ENCODE assay signal across 1 cellular context in the genomic region with DNA sequence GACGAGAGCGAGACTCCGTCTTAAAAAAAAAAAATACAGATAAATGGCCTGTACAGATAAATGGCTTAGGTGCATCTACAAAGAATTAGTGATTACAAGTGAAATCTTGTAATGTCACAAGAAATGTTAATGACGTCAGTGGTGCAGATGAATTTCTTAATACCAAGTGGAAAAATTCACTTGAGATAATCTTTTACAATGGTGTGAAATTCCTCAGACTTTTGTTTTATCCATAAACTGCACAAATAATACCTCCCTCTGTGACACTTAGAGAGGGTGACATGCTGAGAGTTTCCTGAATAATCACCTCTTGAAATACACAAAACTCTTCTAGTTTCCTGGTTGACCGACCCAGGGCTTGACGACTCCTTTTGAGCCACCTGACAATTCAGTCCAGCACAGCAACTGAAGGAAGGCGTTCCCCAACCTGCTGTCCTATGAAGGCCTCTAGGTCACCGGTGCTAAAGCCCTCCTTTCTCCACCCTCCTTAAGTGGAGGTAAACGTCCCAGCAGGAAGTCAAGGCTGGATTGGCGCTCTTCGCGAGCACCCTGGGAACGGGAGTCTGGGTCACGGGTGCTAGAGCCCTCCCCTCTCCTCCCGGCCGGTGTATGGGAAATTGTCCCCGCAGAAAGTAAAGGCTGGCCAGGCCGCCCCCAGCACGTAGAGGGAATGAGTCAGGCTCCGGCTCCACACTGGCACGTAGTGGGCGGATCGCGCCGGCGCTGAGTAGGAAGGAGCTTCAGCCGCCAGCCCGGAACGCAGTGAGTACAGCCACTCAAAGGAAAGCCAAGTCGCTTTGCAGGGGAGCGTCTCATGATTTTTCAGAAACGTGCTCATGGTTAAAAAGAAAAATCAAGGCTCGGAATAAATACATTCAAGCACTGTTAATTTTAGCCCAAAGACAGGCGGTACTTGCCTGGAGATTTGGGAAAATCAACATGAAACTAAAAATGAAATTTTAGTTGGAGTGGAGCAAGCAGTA.
TF ChIP-seq lines count a peak whose summit lies in the region.

TSS of gene TMEM144 (plus strand) at position 662 of the 983 bp plus-strand sequence. CDS start 2,182 bp downstream, outside the sequence.

TF ChIP-seq in HepG2, 621 proteins besides CTCF, POLR2A, EP300 and RAD21 (continued from another document and continues in another):
- TF ChIP-seq, protein P1, sequence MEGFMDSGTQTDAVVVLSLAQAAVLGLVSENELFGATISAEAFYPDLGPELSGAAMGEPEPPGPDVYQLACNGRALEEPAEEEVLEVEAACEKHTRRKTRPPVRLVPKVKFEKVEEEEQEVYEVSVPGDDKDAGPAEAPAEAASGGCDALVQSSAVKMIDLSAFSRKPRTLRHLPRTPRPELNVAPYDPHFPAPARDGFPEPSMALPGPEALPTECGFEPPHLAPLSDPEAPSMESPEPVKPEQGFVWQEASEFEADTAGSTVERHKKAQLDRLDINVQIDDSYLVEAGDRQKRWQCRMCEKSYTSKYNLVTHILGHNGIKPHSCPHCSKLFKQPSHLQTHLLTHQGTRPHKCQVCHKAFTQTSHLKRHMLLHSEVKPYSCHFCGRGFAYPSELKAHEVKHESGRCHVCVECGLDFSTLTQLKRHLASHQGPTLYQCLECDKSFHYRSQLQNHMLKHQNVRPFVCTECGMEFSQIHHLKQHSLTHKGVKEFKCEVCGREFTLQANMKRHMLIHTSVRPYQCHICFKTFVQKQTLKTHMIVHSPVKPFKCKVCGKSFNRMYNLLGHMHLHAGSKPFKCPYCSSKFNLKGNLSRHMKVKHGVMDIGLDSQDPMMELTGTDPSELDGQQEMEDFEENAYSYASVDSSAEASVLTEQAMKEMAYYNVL (CRISPR knock-in tag; IDR thresholded peaks at IDR 0.05; ENCODE audit: borderline replicate concordance) = 0 out of 2 replicates have a peak, but pooled peaks have one; percentile 56
- TF ChIP-seq TAF15 (IDR thresholded peaks at IDR 0.05; ENCODE audit: low read depth, low read length, poor library complexity, severe bottlenecking) (no peak), ZNF713 (CRISPR knock-in tag; IDR thresholded peaks at IDR 0.05) (no peak), ZNF383 (CRISPR knock-in tag; IDR thresholded peaks at IDR 0.05; ENCODE audit: borderline replicate concordance) (no peak), FLYWCH1 (CRISPR knock-in tag; IDR thresholded peaks at IDR 0.05) (no peak), USF2 (IDR thresholded peaks at IDR 0.05; ENCODE audit: low read depth, low read length) (no peak), USF2 (CRISPR knock-in tag; IDR thresholded peaks at IDR 0.05; ENCODE audit: borderline replicate concordance) (no peak), SKI (IDR thresholded peaks at IDR 0.05; ENCODE audit: partially characterized antibody) (no peak), ZBTB38 (CRISPR knock-in tag; IDR thresholded peaks at IDR 0.05) (0 out of 2 replicates have a peak, but pooled peaks have one; percentile 34), ZNF333 (CRISPR knock-in tag; IDR thresholded peaks at IDR 0.05; ENCODE audit: borderline replicate concordance) (peak; percentile 63; the same call in 1 of the 2 replicates), CHD2 (IDR thresholded peaks at IDR 0.05; ENCODE audit: low read depth, low read length) (no peak), ZNF597 (CRISPR knock-in tag; IDR thresholded peaks at IDR 0.05) (no peak), ZNF138 (CRISPR knock-in tag; IDR thresholded peaks at IDR 0.05; ENCODE audit: low read depth) (no peak), ATF5 (CRISPR knock-in tag; IDR thresholded peaks at IDR 0.05; ENCODE audit: low read depth) (no peak), ZNF564 (CRISPR knock-in tag; IDR thresholded peaks at IDR 0.05) (no peak), ZNF75D (CRISPR knock-in tag; IDR thresholded peaks at IDR 0.05; ENCODE audit: borderline replicate concordance) (no peak), LCORL (IDR thresholded peaks at IDR 0.05) (no peak), LCORL (CRISPR knock-in tag; IDR thresholded peaks at IDR 0.05) (0 out of 2 replicates have a peak, but pooled peaks have one; percentile 16), ETV6 (CRISPR knock-in tag; conservative IDR thresholded peaks at IDR 0.05) (no peak), HCFC1 (IDR thresholded peaks at IDR 0.05; ENCODE audit: low read depth, low read length) (no peak), ZNF780A (CRISPR knock-in tag; IDR thresholded peaks at IDR 0.05) (no peak), PAWR (CRISPR knock-in tag; IDR thresholded peaks at IDR 0.05; ENCODE audit: borderline replicate concordance) (no peak), ZSCAN30 (CRISPR knock-in tag; IDR thresholded peaks at IDR 0.05) (no peak), IKZF1 (IDR thresholded peaks at IDR 0.05) (no peak), ZNF782 (CRISPR knock-in tag; IDR thresholded peaks at IDR 0.05; ENCODE audit: borderline replicate concordance) (no peak), ZNF672 (CRISPR knock-in tag; IDR thresholded peaks at IDR 0.05) (no peak), ZFP41 (CRISPR knock-in tag; IDR thresholded peaks at IDR 0.05; ENCODE audit: borderline replicate concordance) (no peak), NR2C2 (CRISPR knock-in tag; IDR thresholded peaks at IDR 0.05; ENCODE audit: borderline replicate concordance) (no peak), TP53 (CRISPR knock-in tag; conservative IDR thresholded peaks at IDR 0.05) (no peak), ZNF652 (CRISPR knock-in tag; IDR thresholded peaks at IDR 0.05; ENCODE audit: borderline replicate concordance, low read depth) (no peak), THYN1 (CRISPR knock-in tag; IDR thresholded peaks at IDR 0.05; ENCODE audit: borderline replicate concordance, low read depth) (no peak), ZNF841 (CRISPR knock-in tag; IDR thresholded peaks at IDR 0.05; ENCODE audit: borderline replicate concordance) (no peak), GATAD1 (CRISPR knock-in tag; IDR thresholded peaks at IDR 0.05) (no peak), ZKSCAN8 (CRISPR knock-in tag; IDR thresholded peaks at IDR 0.05; ENCODE audit: borderline replicate concordance) (no peak), DPF2 (CRISPR knock-in tag; IDR thresholded peaks at IDR 0.05; ENCODE audit: borderline replicate concordance, low read depth) (no peak), ATAD3A (CRISPR knock-in tag; IDR thresholded peaks at IDR 0.05) (no peak), PHF20 (CRISPR knock-in tag; IDR thresholded peaks at IDR 0.05) (peak; percentile 42; the same call in 1 of the 2 replicates), ZNF770 (CRISPR knock-in tag; IDR thresholded peaks at IDR 0.05) (no peak), MAFK (conservative IDR thresholded peaks at IDR 0.05 in 1 of 2, IDR thresholded peaks at IDR 0.05 in 1 of 2; ENCODE audit: low read length in 2 of 2) (no peak), KDM6A (CRISPR knock-in tag; IDR thresholded peaks at IDR 0.05; ENCODE audit: low read depth) (no peak), SALL1 (CRISPR knock-in tag; IDR thresholded peaks at IDR 0.05) (peak; percentile 91), YY1 (IDR thresholded peaks at IDR 0.05; ENCODE audit: insufficient read depth, insufficient replicate concordance, low read depth, low read length) (no peak), MYC (CRISPR knock-in tag; IDR thresholded peaks at IDR 0.05; ENCODE audit: borderline replicate concordance) (peak; percentile 63; the same call in 1 of the 2 replicates), TMF1 (CRISPR knock-in tag; IDR thresholded peaks at IDR 0.05; ENCODE audit: low read depth) (no peak)
- TF ChIP-seq, protein P2, sequence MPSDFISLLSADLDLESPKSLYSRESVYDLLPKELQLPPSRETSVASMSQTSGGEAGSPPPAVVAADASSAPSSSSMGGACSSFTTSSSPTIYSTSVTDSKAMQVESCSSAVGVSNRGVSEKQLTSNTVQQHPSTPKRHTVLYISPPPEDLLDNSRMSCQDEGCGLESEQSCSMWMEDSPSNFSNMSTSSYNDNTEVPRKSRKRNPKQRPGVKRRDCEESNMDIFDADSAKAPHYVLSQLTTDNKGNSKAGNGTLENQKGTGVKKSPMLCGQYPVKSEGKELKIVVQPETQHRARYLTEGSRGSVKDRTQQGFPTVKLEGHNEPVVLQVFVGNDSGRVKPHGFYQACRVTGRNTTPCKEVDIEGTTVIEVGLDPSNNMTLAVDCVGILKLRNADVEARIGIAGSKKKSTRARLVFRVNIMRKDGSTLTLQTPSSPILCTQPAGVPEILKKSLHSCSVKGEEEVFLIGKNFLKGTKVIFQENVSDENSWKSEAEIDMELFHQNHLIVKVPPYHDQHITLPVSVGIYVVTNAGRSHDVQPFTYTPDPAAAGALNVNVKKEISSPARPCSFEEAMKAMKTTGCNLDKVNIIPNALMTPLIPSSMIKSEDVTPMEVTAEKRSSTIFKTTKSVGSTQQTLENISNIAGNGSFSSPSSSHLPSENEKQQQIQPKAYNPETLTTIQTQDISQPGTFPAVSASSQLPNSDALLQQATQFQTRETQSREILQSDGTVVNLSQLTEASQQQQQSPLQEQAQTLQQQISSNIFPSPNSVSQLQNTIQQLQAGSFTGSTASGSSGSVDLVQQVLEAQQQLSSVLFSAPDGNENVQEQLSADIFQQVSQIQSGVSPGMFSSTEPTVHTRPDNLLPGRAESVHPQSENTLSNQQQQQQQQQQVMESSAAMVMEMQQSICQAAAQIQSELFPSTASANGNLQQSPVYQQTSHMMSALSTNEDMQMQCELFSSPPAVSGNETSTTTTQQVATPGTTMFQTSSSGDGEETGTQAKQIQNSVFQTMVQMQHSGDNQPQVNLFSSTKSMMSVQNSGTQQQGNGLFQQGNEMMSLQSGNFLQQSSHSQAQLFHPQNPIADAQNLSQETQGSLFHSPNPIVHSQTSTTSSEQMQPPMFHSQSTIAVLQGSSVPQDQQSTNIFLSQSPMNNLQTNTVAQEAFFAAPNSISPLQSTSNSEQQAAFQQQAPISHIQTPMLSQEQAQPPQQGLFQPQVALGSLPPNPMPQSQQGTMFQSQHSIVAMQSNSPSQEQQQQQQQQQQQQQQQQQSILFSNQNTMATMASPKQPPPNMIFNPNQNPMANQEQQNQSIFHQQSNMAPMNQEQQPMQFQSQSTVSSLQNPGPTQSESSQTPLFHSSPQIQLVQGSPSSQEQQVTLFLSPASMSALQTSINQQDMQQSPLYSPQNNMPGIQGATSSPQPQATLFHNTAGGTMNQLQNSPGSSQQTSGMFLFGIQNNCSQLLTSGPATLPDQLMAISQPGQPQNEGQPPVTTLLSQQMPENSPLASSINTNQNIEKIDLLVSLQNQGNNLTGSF (CRISPR knock-in tag; IDR thresholded peaks at IDR 0.05) = no peak
- TF ChIP-seq, protein P3, sequence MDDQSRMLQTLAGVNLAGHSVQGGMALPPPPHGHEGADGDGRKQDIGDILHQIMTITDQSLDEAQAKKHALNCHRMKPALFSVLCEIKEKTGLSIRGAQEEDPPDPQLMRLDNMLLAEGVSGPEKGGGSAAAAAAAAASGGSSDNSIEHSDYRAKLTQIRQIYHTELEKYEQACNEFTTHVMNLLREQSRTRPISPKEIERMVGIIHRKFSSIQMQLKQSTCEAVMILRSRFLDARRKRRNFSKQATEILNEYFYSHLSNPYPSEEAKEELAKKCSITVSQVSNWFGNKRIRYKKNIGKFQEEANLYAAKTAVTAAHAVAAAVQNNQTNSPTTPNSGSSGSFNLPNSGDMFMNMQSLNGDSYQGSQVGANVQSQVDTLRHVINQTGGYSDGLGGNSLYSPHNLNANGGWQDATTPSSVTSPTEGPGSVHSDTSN (CRISPR knock-in tag; IDR thresholded peaks at IDR 0.05; ENCODE audit: borderline replicate concordance) = no peak
